Comparison of ENCODE assay signal across 11 cellular contexts in the genomic region with DNA sequence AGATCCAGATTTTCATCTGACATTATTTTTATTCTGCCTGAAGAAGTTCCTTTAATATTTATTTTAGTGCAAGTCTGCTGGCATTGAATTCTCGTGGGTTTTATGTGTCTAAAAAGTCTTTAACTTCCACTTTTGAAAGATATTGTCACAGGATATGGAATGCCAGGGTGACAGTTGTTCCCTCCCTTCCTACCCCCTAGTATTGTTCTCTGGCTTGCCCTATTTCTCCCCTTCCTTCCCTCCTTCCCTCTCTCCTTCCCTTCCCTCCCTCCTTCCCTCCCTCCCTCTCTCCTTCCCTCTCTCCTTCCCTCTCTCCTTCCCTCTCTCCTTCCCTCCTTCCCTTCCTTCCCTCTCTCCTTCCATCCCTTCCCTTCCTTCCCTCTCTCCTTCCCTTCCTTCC. TPM values are rescaled to one million over a fixed set of nuclear protein-coding genes. Genes with fewer than 3 reads are reported as not detected.
"Had no signal": no experiment of that assay in that cellular context is flagged by ENCODE, and none has a peak within 500 bp of the region (broad histone marks: within the 10 kb centered on the region; RNA-seq: fewer than 3 reads in every experiment).

No MANE protein-coding gene starts in this region.

- H3K9ac ChIP-seq: GM23248 had no signal

- H3K4me2 ChIP-seq: GM23338 had no signal

- H3K9me3 ChIP-seq: HAP-1 had no signal

- H2AFZ ChIP-seq: GM23248, GM23338 had no signal

- DNase-seq: GM23248, GOT3, H7, H9, HCEC 1CT, HFFc6 had no signal

- H3K4me3 ChIP-seq: GM23248, GM23338, HAP-1 had no signal

- H3K4me1 ChIP-seq: HAP-1 had no signal

- ATAC-seq: GM23338, HCT116 had no signal

- H3K36me3 ChIP-seq: HAP-1 had no signal

- FAIRE-seq: H1, H54 had no signal

- H3K27ac ChIP-seq: GM23248 had no signal

RNA-seq across cellular contexts. Expression of a gene that starts 14.9 kb away (rescaled TPM):
- total RNA-seq: GM23248, GM23338, H1, H7, HFFc6 had no signal
- polyA plus RNA-seq: GM23248, GM23338, H1 had no signal

RNA-seq across cellular contexts. Expression of a gene that starts 29.9 kb away (rescaled TPM):
- polyA plus RNA-seq: GM23248 had no signal
